ENCODE assay signal across 10 cellular contexts in genomic region chr1:27161594-27161993, GRCh38. TPM values are rescaled to one million over a fixed set of nuclear protein-coding genes. Genes with fewer than 3 reads are reported as not detected.
DNase-seq lines count a peak whose midpoint lies in the region; ATAC-seq and TF ChIP-seq lines count a peak whose summit lies in the region.
"Had no signal": no experiment of that assay in that cellular context is flagged by ENCODE, and none has a peak within 500 bp of the region (broad histone marks: within the 10 kb centered on the region; RNA-seq: fewer than 3 reads in every experiment).

No MANE protein-coding gene starts in this region.

- H3K4me1 ChIP-seq in neutrophil (ENCODE audit: control insufficient read depth in 1 of 2, insufficient read depth in 1 of 2, low read depth in 1 of 2, low read length in 1 of 2) (peaks cover 13 to 14% of the 10 kb centered on the region in 2 experiments), HAP-1 (no peaks in the 10 kb centered on the region)

- peak overlapping the region; percentile 70 for H3K27ac ChIP-seq in neutrophil
- H3K27ac ChIP-seq: 22Rv1 had no signal

- ATAC-seq in HG03196 (IDR thresholded peaks at IDR 0.05; ENCODE audit: unreplicated experiment), result peak; percentile 53
- ATAC-seq in activated B cell treated with CpG ODN at 0.5 μM for 24 hours (ENCODE audit: low read depth), result peak; percentile 99
- ATAC-seq in GM18861 (IDR thresholded peaks at IDR 0.05; ENCODE audit: unreplicated experiment), result no peak

- peak overlapping the region; percentile 91 for H3K27ac Mint-ChIP-seq in activated B cell treated with CpG ODN at 0.5 μM for 24 hours

- no peaks in the 10 kb centered on the region for H3K36me3 Mint-ChIP-seq in activated B cell treated with CpG ODN at 0.5 μM for 24 hours (ENCODE audit: low read depth)

- no peaks in the 10 kb centered on the region for H3K27me3 Mint-ChIP-seq in activated B cell treated with CpG ODN at 0.5 μM for 24 hours

- H3K36me3 ChIP-seq in neutrophil (no peaks in the 10 kb centered on the region), HAP-1 (replicated peaks) (no peaks in the 10 kb centered on the region)

- TF ChIP-seq CTCF in activated B cell treated with CpG ODN at 0.5 μM for 24 hours (IDR thresholded peaks at IDR 0.05) (no peak), neutrophil (IDR thresholded peaks at IDR 0.05) (no peak)

- H3K9me3 Mint-ChIP-seq in activated B cell treated with CpG ODN at 0.5 μM for 24 hours, result no peaks in the 10 kb centered on the region

- CTCF ChIA-PET in activated B cell treated with CpG ODN at 0.5 μM for 24 hours (lab: Charles Lee), result interaction anchor here (1.3 to 1.5 kb wide), 2 partner anchors 36 to 50 kb away, joined by 5 to 6 read pairs; no protein-coding TSS in a partner anchor

- in situ Hi-C loops in HAP-1 (cut with MboI; ENCODE audit: low sequenced_read_pairs), result no loop called here

- peak; percentile 37 for DNase-seq in NCI-H146 (lab: John Stamatoyannopoulos, UW)
- DNase-seq in NCI-H146 treated with DMSO at 0.1 percent for 48 hours (lab: John Stamatoyannopoulos, UW; ENCODE audit: unreplicated experiment), result no peak
- DNase-seq in activated B cell treated with CpG ODN at 0.5 μM for 24 hours, result no peak
- DNase-seq in glomerular visceral epithelial cell (ENCODE audit: extremely low spot score), result no peak
- no peak for DNase-seq in HAP-1 (ENCODE audit: low spot score in 2 of 2)
- DNase-seq: stimulated activated CD4-positive, alpha-beta T cell treated with anti-CD3 and anti-CD28 coated beads, Interleukin-2, amount 100 ng/mL, for 48 hours had no signal

- intact Hi-C loops in activated B cell treated with CpG ODN at 0.5 μM for 24 hours (cut with micrococcal nuclease), result loop anchor here (1.0 to 5.0 kb wide), 4 partner anchors 8 to 92 kb away; no protein-coding TSS in a partner anchor

- H3K4me3 ChIP-seq in neutrophil (ENCODE audit: low read depth in 1 of 2, low read length in 1 of 2), result no peak overlapping the region
- H3K4me3 ChIP-seq in HAP-1, result no peak overlapping the region

- peaks cover 20% of the 10 kb centered on the region for H3K4me1 Mint-ChIP-seq in activated B cell treated with CpG ODN at 0.5 μM for 24 hours

- H3K9me3 ChIP-seq in neutrophil (no peaks in the 10 kb centered on the region), HAP-1 (no peaks in the 10 kb centered on the region)

- POLR2A ChIA-PET in activated B cell treated with CpG ODN at 0.5 μM for 24 hours (lab: Charles Lee), result interaction anchor here (0.6 to 1.1 kb wide), 9 partner anchors 9 to 329 kb away, joined by 3 to 7 read pairs (median 4); partner anchors contain the start of gene GPR3

- peak overlapping the region; percentile 74 for H3K4me3 Mint-ChIP-seq in activated B cell treated with CpG ODN at 0.5 μM for 24 hours

- H3K27me3 ChIP-seq in neutrophil (no peaks in the 10 kb centered on the region), HAP-1 (ENCODE audit: low read depth) (no peaks in the 10 kb centered on the region)

RNA-seq across cellular contexts. Expression of gene SLC9A1, which starts 6.7 kb away (rescaled TPM):
- 12.2 and 13.6 TPM in 2 replicates for total RNA-seq in activated B cell treated with CpG ODN at 0.5 μM for 24 hours
